Comparison of ENCODE assay signal across 1 cellular context in the genomic region with DNA sequence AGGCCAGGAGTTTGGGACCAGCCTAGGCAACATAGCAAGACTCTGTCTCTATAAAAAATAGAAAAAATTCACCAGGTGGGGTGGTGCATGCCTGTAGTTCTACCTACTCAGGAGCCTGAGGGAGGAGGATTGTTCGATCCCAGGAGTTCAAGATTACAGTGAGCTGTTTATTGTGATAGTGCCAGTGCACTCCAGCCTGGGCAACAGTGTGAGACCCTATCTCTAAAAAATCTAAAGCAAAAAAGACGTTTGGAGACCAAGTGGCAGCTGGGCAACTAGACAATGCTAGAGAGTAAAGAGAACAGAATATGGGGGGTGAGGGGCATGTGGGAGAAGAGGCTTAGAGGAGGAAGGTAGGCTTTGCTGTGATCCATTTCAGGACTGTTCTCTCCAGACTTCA.
TF ChIP-seq lines count a peak whose summit lies in the region.

No MANE protein-coding gene starts in this region.

TF ChIP-seq in liver, 16 proteins besides CTCF, POLR2A, EP300 and RAD21:
- no peak for TF ChIP-seq JUND (IDR thresholded peaks at IDR 0.05)
- no peak for TF ChIP-seq MAX (IDR thresholded peaks at IDR 0.05)
- no peak for TF ChIP-seq RXRA (IDR thresholded peaks at IDR 0.05)
- no peak for TF ChIP-seq NR2F2 (IDR thresholded peaks at IDR 0.05)
- TF ChIP-seq REST (IDR thresholded peaks at IDR 0.05) = no peak
- TF ChIP-seq YY1 (IDR thresholded peaks at IDR 0.05) = no peak
- no peak for TF ChIP-seq EGR1 (IDR thresholded peaks at IDR 0.05; ENCODE audit: low read depth in 2 of 2)
